8 cellular contexts compared by ENCODE assay signal in genomic region chr14:20412422-20412821, GRCh38. TPM values are rescaled to one million over a fixed set of nuclear protein-coding genes. Genes with fewer than 3 reads are reported as not detected.
A peak's percentile ranks its signal among the peaks of the same experiment; 100 is the strongest.
DNase-seq lines count a peak whose midpoint lies in the region; ATAC-seq and TF ChIP-seq lines count a peak whose summit lies in the region.

No MANE protein-coding gene starts in this region.

- H3K4me1 ChIP-seq in esophagus squamous epithelium (peaks cover 0 to 35% (median 10%) of the 10 kb centered on the region in 3 donors), ovary (ENCODE audit: insufficient read depth) (no peaks in the 10 kb centered on the region)

- H3K4me3 ChIP-seq in HFF-Myc (replicated peaks; ENCODE audit: low read depth, low read length) = peak overlapping the region; percentile 69
- H3K4me3 ChIP-seq in esophagus squamous epithelium = peak overlapping the region; percentile 53 to 91 (median 85)
- H3K4me3 ChIP-seq in ovary = peak overlapping the region; percentile 68

- peaks cover 0 to 13% (median 8%) of the 10 kb centered on the region in 3 donors for H3K36me3 ChIP-seq in esophagus squamous epithelium
- H3K36me3 ChIP-seq in ovary = no peaks in the 10 kb centered on the region

- H3K9me3 ChIP-seq in esophagus squamous epithelium = no peaks in the 10 kb centered on the region
- H3K9me3 ChIP-seq in ovary = no peaks in the 10 kb centered on the region

- no peak for TF ChIP-seq POLR2A in esophagus squamous epithelium (IDR thresholded peaks at IDR 0.05)
- TF ChIP-seq POLR2A in ovary (IDR thresholded peaks at IDR 0.05) = no peak

- H3K27me3 ChIP-seq in esophagus squamous epithelium (no peaks in the 10 kb centered on the region), ovary (no peaks in the 10 kb centered on the region)

- ATAC-seq in GM18508 (IDR thresholded peaks at IDR 0.05; ENCODE audit: insufficient read depth, unreplicated experiment) = peak; percentile 75

- 2 to 3% methylated on average over 8 of the region's 8 CpGs for WGBS in esophagus squamous epithelium, 2 donors
- WGBS in ovary, 3 donors = 1 to 2% (median 1%) methylated on average over 8 of the region's 8 CpGs

- TF ChIP-seq EP300 in ovary (IDR thresholded peaks at IDR 0.05) = no peak

- intact Hi-C loops in esophagus squamous epithelium (cut with DNase I) (loop anchor here (5.0 to 10.0 kb wide), 2 partner anchors 68 to 195 kb away; partner anchors contain the start of gene PARP2), ovary (cut with DNase I) (loop anchor here in 2 of 4 donors (5.0 kb wide), 2 partner anchors 50 to 200 kb away; partner anchors contain the start of gene PIP4P1 (in 1 of the 2))

- H3K27ac ChIP-seq in esophagus squamous epithelium = peak overlapping the region; percentile 88 to 99 (median 98)
- H3K27ac ChIP-seq in ovary = peak overlapping the region; percentile 85 to 92

- no peak for TF ChIP-seq CTCF in HFF-Myc (IDR thresholded peaks at IDR 0.05; ENCODE audit: low read depth, low read length, missing control alignments)
- no peak for TF ChIP-seq CTCF in esophagus squamous epithelium (IDR thresholded peaks at IDR 0.05)
- no peak for TF ChIP-seq CTCF in ovary (IDR thresholded peaks at IDR 0.05)

- DNase-seq in HFF-Myc (ENCODE audit: extremely low read depth, low read depth) = no peak
- peak; percentile 34 for DNase-seq in RKO (ENCODE audit: low spot score)
- no peak for DNase-seq in esophagus squamous epithelium (lab: John Stamatoyannopoulos, UW)
- no peak for DNase-seq in ovary
- no peak for DNase-seq in NCI-H524 (lab: John Stamatoyannopoulos, UW)
- DNase-seq in stimulated activated CD8-positive, alpha-beta memory T cell treated with anti-CD3 and anti-CD28 coated beads, Interleukin-4, amount 100 ng/mL, for 48 hours = no peak
- no peak for DNase-seq in NCI-H1092 treated with DMSO at 0.1 percent for 48 hours (lab: John Stamatoyannopoulos, UW)

RNA-seq across cellular contexts. Expression of gene TEP1, which starts 0.9 kb away (rescaled TPM):
- total RNA-seq in esophagus squamous epithelium (10 to 100 TPM; 13.4 to 16.6 (median 14.7) TPM), ovary (10 to 100 TPM in 6 of 7 donors, 1 to 10 TPM in 1; 8.2 to 24.0 (median 18.2) TPM)
- 10 to 100 TPM in 1 of 2 donors, 1 to 10 TPM in 1; 8.5 to 29.1 TPM for polyA plus RNA-seq in ovary

RNA-seq across cellular contexts. Expression of gene KLHL33, which starts 23.5 kb away (rescaled TPM):
- total RNA-seq in esophagus squamous epithelium (under 1 TPM in 1 of 4 donors, not detected in 3; 0.57 TPM), ovary (1 to 10 TPM in 2 of 7 donors, under 1 TPM in 5; under 0.01 to 1.2 (median 0.72) TPM)
- polyA plus RNA-seq in ovary = 1 to 10 TPM in 1 of 2 donors, under 1 TPM in 1; 0.73 to 1.1 TPM

RNA-seq across cellular contexts. Expression of gene OSGEP, which starts 42.2 kb away (rescaled TPM):
- total RNA-seq in esophagus squamous epithelium (10 to 100 TPM; 22.3 to 41.6 (median 26.6) TPM), ovary (10 to 100 TPM; 31.8 to 68.8 (median 37.6) TPM)
- 10 to 100 TPM; 38.1 to 39.4 TPM for polyA plus RNA-seq in ovary

RNA-seq across cellular contexts. Expression of gene APEX1, which starts 42.6 kb away (rescaled TPM):
- total RNA-seq in esophagus squamous epithelium (100 to 1,000 TPM in 3 of 4 donors, 10 to 100 TPM in 1; 75.7 to 132 (median 115) TPM), ovary (100 to 1,000 TPM; 141 to 172 (median 159) TPM)
- polyA plus RNA-seq in ovary = 100 to 1,000 TPM; 182 to 292 TPM

RNA-seq across cellular contexts. Expression of gene PIP4P1, which starts 48.8 kb away (rescaled TPM):
- total RNA-seq in esophagus squamous epithelium (10 to 100 TPM; 15.8 to 25.7 (median 19.1) TPM), ovary (10 to 100 TPM; 11.8 to 32.0 (median 24.2) TPM)
- polyA plus RNA-seq in ovary = 10 to 100 TPM; 29.7 to 32.9 TPM
